Comparison of ENCODE assay signal across 1 cellular context in genomic region chr19:54115071-54116063, GRCh38.
TF ChIP-seq lines count a peak whose summit lies in the region.

Gene PRPF31 (plus strand): TSS chr19:54115754. CDS start chr19:54118279, 2,525 bp downstream.
Gene TFPT (minus strand): TSS chr19:54115657. CDS start chr19:54115269, 388 bp downstream.

TF ChIP-seq in HEK293, 187 proteins besides CTCF, POLR2A, EP300 and RAD21 (continued from another document):
- TF ChIP-seq ZBTB1 (tag by site-specific recombination; IDR thresholded peaks at IDR 0.05) = no peak
- 0 out of 2 replicates have a peak, but pooled peaks have one; percentile 57 for TF ChIP-seq ZNF600 (tag by site-specific recombination; IDR thresholded peaks at IDR 0.05)
- peak; percentile 41 for TF ChIP-seq ZBTB8A (tag by site-specific recombination; IDR thresholded peaks at IDR 0.05)
- peak; percentile 80; the same call in 1 of the 2 replicates for TF ChIP-seq ZEB2 (tag by site-specific recombination; IDR thresholded peaks at IDR 0.05)
- TF ChIP-seq ZNF404 (tag by site-specific recombination; IDR thresholded peaks at IDR 0.05) = no peak
- no peak for TF ChIP-seq ZNF621 (tag by site-specific recombination; IDR thresholded peaks at IDR 0.05)
- TF ChIP-seq TCF7L2 (IDR thresholded peaks at IDR 0.05; ENCODE audit: borderline replicate concordance, low read depth, low read length) = no peak
- peak; percentile 65; the same call in 1 of the 2 replicates for TF ChIP-seq ZNF394 (tag by site-specific recombination; IDR thresholded peaks at IDR 0.05; ENCODE audit: borderline replicate concordance)
- TF ChIP-seq ZBTB44 (tag by site-specific recombination; IDR thresholded peaks at IDR 0.05) = 0 out of 2 replicates have a peak, but pooled peaks have one; percentile 15
- TF ChIP-seq ZNF239 (tag by site-specific recombination; IDR thresholded peaks at IDR 0.05) = peak; percentile 64; the same call in 1 of the 2 replicates
- TF ChIP-seq PBX3 (CRISPR knock-in tag; IDR thresholded peaks at IDR 0.05) = no peak
- TF ChIP-seq ZNF701 (tag by site-specific recombination; IDR thresholded peaks at IDR 0.05) = no peak
- TF ChIP-seq ZNF76 (tag by site-specific recombination; IDR thresholded peaks at IDR 0.05; ENCODE audit: borderline replicate concordance, low read depth) = peak; percentile 100
- no peak for TF ChIP-seq IKZF3 (tag by site-specific recombination; IDR thresholded peaks at IDR 0.05)
- peak; percentile 84; the same call in 1 of the 2 replicates for TF ChIP-seq ZNF843 (tag by site-specific recombination; IDR thresholded peaks at IDR 0.05)
- peak; percentile 98 for TF ChIP-seq ZNF391 (tag by site-specific recombination; IDR thresholded peaks at IDR 0.05; ENCODE audit: borderline replicate concordance, low read depth)
- TF ChIP-seq HOXC10 (CRISPR knock-in tag; IDR thresholded peaks at IDR 0.05) = peak; percentile 97; the same call in 1 of the 2 replicates
- TF ChIP-seq ZNF302 (tag by site-specific recombination; IDR thresholded peaks at IDR 0.05; ENCODE audit: low read depth) = no peak
- no peak for TF ChIP-seq ZNF560 (tag by site-specific recombination; IDR thresholded peaks at IDR 0.05; ENCODE audit: borderline replicate concordance)
- TF ChIP-seq ELK4 (IDR thresholded peaks at IDR 0.05; ENCODE audit: borderline replicate concordance, low read depth, low read length) = no peak
- TF ChIP-seq ZNF626 (tag by site-specific recombination; IDR thresholded peaks at IDR 0.05) = no peak
- peak; percentile 97 for TF ChIP-seq ZSCAN30 (tag by site-specific recombination; IDR thresholded peaks at IDR 0.05)
- TF ChIP-seq BCL11A (tag by site-specific recombination; IDR thresholded peaks at IDR 0.05; ENCODE audit: low read depth) = no peak
- no peak for TF ChIP-seq ZNF221 (tag by site-specific recombination; IDR thresholded peaks at IDR 0.05; ENCODE audit: borderline replicate concordance)
- no peak for TF ChIP-seq HIC1 (tag by site-specific recombination; IDR thresholded peaks at IDR 0.05)
- TF ChIP-seq ZNF292 (tag by site-specific recombination; IDR thresholded peaks at IDR 0.05; ENCODE audit: borderline replicate concordance, low read depth) = no peak
- peak; percentile 87 for TF ChIP-seq ZNF10 (tag by site-specific recombination; IDR thresholded peaks at IDR 0.05)
- TF ChIP-seq ZNF518A (tag by site-specific recombination; conservative IDR thresholded peaks at IDR 0.05; ENCODE audit: low read depth) = peak; percentile 51
- TF ChIP-seq ZNF398 (tag by site-specific recombination; IDR thresholded peaks at IDR 0.05) = no peak
- no peak for TF ChIP-seq ZNF23 (tag by site-specific recombination; IDR thresholded peaks at IDR 0.05; ENCODE audit: borderline replicate concordance)
- TF ChIP-seq ZNF133 (tag by site-specific recombination; IDR thresholded peaks at IDR 0.05) = no peak
- TF ChIP-seq ZNF639 (tag by site-specific recombination; IDR thresholded peaks at IDR 0.05) = peak; percentile 96
- no peak for TF ChIP-seq ZNF169 (tag by site-specific recombination; IDR thresholded peaks at IDR 0.05)
- TF ChIP-seq ZNF148 (tag by site-specific recombination; IDR thresholded peaks at IDR 0.05; ENCODE audit: borderline replicate concordance) = no peak; the same call in 1 of the 2 replicates
- 0 out of 2 replicates have a peak, but pooled peaks have one; percentile 22 for TF ChIP-seq ZNF449 (tag by site-specific recombination; IDR thresholded peaks at IDR 0.05)
- TF ChIP-seq ZNF510 (tag by site-specific recombination; IDR thresholded peaks at IDR 0.05; ENCODE audit: insufficient replicate concordance) = no peak
- no peak for TF ChIP-seq ZNF341 (tag by site-specific recombination; IDR thresholded peaks at IDR 0.05; ENCODE audit: low read depth)
